Comparison of ENCODE assay signal across 11 cellular contexts in the genomic region with DNA sequence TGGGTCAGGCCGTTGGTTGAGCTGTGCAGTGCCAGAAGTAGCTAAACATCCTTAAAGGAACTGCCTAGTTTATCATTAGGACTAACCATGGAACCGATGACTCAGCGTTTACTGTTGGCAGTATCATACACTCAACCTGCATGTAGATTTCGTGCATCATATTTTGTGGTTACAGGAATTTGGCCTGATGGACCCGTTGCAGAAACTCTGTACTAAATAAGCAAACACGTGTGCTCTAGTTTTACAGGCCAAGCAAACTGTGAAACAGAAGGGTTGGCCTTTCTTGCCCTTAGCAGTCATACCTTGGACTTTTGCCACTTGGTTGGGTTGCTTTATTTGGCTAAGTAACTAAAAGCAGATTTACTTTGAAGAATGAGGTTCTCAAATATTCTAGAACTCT. TPM values are rescaled to one million over a fixed set of nuclear protein-coding genes. Genes with fewer than 3 reads are reported as not detected.
DNase-seq lines count a peak whose midpoint lies in the region; ATAC-seq and TF ChIP-seq lines count a peak whose summit lies in the region.
"Had no signal": no experiment of that assay in that cellular context is flagged by ENCODE, and none has a peak within 500 bp of the region (broad histone marks: within the 10 kb centered on the region; RNA-seq: fewer than 3 reads in every experiment).

No MANE protein-coding gene starts in this region.

- intact Hi-C loops in activated CD4-positive, alpha-beta T cell treated with anti-CD3 and anti-CD28 coated beads, Interleukin-2, amount 10 ng/mL, durations not matched to agents 24 days and 14 days (cut with micrococcal nuclease) = loop anchor here (10.0 kb wide), 1 partner anchor 245 kb away; no protein-coding TSS in a partner anchor

- H3K36me3 ChIP-seq in trophoblast cell (ENCODE audit: control insufficient read depth in 1 of 2, insufficient read depth in 2 of 2, low read length in 2 of 2) = peaks cover 1 to 6% of the 10 kb centered on the region in 2 experiments

- no peak overlapping the region for H3K9ac ChIP-seq in trophoblast cell (ENCODE audit: low read length)

- no peak overlapping the region for H3K4me3 Mint-ChIP-seq in activated CD4-positive, alpha-beta T cell treated with anti-CD3 and anti-CD28 coated beads, Interleukin-2, amount 10 ng/mL, durations not matched to agents 24 days and 14 days
- H3K4me3 Mint-ChIP-seq: central memory CD8-positive, alpha-beta T cell had no signal

- H3K27me3 Mint-ChIP-seq in activated CD4-positive, alpha-beta T cell treated with anti-CD3 and anti-CD28 coated beads, Interleukin-2, amount 10 ng/mL, durations not matched to agents 24 days and 14 days = no peaks in the 10 kb centered on the region
- H3K27me3 Mint-ChIP-seq: central memory CD8-positive, alpha-beta T cell had no signal

- H3K36me3 Mint-ChIP-seq in activated CD4-positive, alpha-beta T cell treated with anti-CD3 and anti-CD28 coated beads, Interleukin-2, amount 10 ng/mL, durations not matched to agents 24 days and 14 days (ENCODE audit: low read depth) = peaks cover 40% of the 10 kb centered on the region

- H3K23ac ChIP-seq in trophoblast cell (ENCODE audit: low read length) = no peak overlapping the region

- no peaks in the 10 kb centered on the region for H3K9me3 Mint-ChIP-seq in activated CD4-positive, alpha-beta T cell treated with anti-CD3 and anti-CD28 coated beads, Interleukin-2, amount 10 ng/mL, durations not matched to agents 24 days and 14 days
- H3K9me3 Mint-ChIP-seq: central memory CD8-positive, alpha-beta T cell had no signal

- WGBS in trophoblast cell (ENCODE audit: extremely low coverage, insufficient coverage, insufficient read length) = no CpG with 5 or more reads among the region's 6 CpGs

- peaks cover 22% of the 10 kb centered on the region for H3K4me1 Mint-ChIP-seq in activated CD4-positive, alpha-beta T cell treated with anti-CD3 and anti-CD28 coated beads, Interleukin-2, amount 10 ng/mL, durations not matched to agents 24 days and 14 days

- no peak overlapping the region for H3K4ac ChIP-seq in trophoblast cell (ENCODE audit: low read depth, low read length)

- no peak overlapping the region for H3K4me3 ChIP-seq in trophoblast cell (ENCODE audit: low read depth, low read length)

- no peak for TF ChIP-seq CTCF in RWPE1 (conservative IDR thresholded peaks at IDR 0.05; ENCODE audit: low read depth)

- no peak overlapping the region for H3K14ac ChIP-seq in trophoblast cell (ENCODE audit: low read length)

- peak; percentile 70 for DNase-seq in DMS 273 (lab: John Stamatoyannopoulos, UW; ENCODE audit: unreplicated experiment)
- peak; percentile 84 for DNase-seq in RWPE1 (ENCODE audit: low spot score)
- DNase-seq in fibroblast of gingiva (ENCODE audit: low read depth) = peak; percentile 99
- peak; percentile 69 to 88 for DNase-seq in trophoblast cell
- no peak for DNase-seq in activated CD4-positive, alpha-beta T cell treated with anti-CD3 and anti-CD28 coated beads, Interleukin-2, amount 10 ng/mL, durations not matched to agents 24 days and 14 days
- no peak for DNase-seq in NCI-H82 treated with DMSO at 0.1 percent for 48 hours (lab: John Stamatoyannopoulos, UW; ENCODE audit: unreplicated experiment)
- DNase-seq in GF-D8 (lab: John Stamatoyannopoulos, UW) = no peak
- DNase-seq: NCI-H510A; stimulated activated CD4-positive, alpha-beta T cell treated with anti-CD3 and anti-CD28 coated beads, Interleukin-2, amount 100 ng/mL, for 48 hours had no signal

- H3K18ac ChIP-seq in trophoblast cell (ENCODE audit: low read length) = no peak overlapping the region

- H4K12ac ChIP-seq in trophoblast cell (ENCODE audit: low read depth, low read length) = no peak overlapping the region

- no peak overlapping the region for H4K8ac ChIP-seq in trophoblast cell (ENCODE audit: low read depth, low read length)

- no peaks in the 10 kb centered on the region for H3K79me1 ChIP-seq in trophoblast cell (ENCODE audit: low read length)

- CTCF ChIA-PET in RWPE1 (lab: Yijun Ruan, JAX) = interaction anchor here (0.5 to 0.7 kb wide), 3 partner anchors 8 to 23 kb away, joined by 3 to 6 read pairs (median 4); no protein-coding TSS in a partner anchor

- H3K27ac ChIP-seq in RWPE1 = peak overlapping the region; percentile 88
- no peak overlapping the region for H3K27ac ChIP-seq in trophoblast cell (ENCODE audit: low read depth, low read length)

- H2BK5ac ChIP-seq in trophoblast cell (ENCODE audit: low read depth, low read length, poor library complexity) = no peak overlapping the region

- H2BK120ac ChIP-seq in trophoblast cell (ENCODE audit: insufficient read depth, low read length, poor library complexity) = no peak overlapping the region

- H3K79me2 ChIP-seq in trophoblast cell (ENCODE audit: control insufficient read depth, insufficient read depth, low read length, poor library complexity) = no peaks in the 10 kb centered on the region

- H3K4me1 ChIP-seq in trophoblast cell (ENCODE audit: control insufficient read depth in 1 of 2, insufficient read depth in 2 of 2, low read length in 2 of 2) = no peaks in the 10 kb centered on the region

- no peak for ATAC-seq in HG03196 (IDR thresholded peaks at IDR 0.05; ENCODE audit: unreplicated experiment)

- H3K27ac Mint-ChIP-seq in activated CD4-positive, alpha-beta T cell treated with anti-CD3 and anti-CD28 coated beads, Interleukin-2, amount 10 ng/mL, durations not matched to agents 24 days and 14 days = no peak overlapping the region

- no peak overlapping the region for H2AK5ac ChIP-seq in trophoblast cell (ENCODE audit: low read length)

- H3K4me2 ChIP-seq in trophoblast cell (ENCODE audit: low read length) = no peak overlapping the region

- H2AFZ ChIP-seq in trophoblast cell (ENCODE audit: insufficient read depth, low read length, poor library complexity) = no peak overlapping the region

- H4K91ac ChIP-seq in trophoblast cell (ENCODE audit: low read depth, low read length) = no peak overlapping the region

- no peaks in the 10 kb centered on the region for H3K27me3 ChIP-seq in trophoblast cell (ENCODE audit: insufficient read depth, low read length)

- POLR2A ChIA-PET in RWPE1 (lab: Yijun Ruan, JAX; ENCODE audit: low non-redundant PET) = interaction anchor here (0.7 kb wide), 2 partner anchors 93 to 123 kb away, joined by 4 to 5 read pairs; no protein-coding TSS in a partner anchor

- no peak overlapping the region for H2BK12ac ChIP-seq in trophoblast cell (ENCODE audit: low read length)

- H3K9me3 ChIP-seq in trophoblast cell (ENCODE audit: insufficient read depth, low read depth, low read length) = no peaks in the 10 kb centered on the region

RNA-seq across cellular contexts. Expression of a gene that starts 35.6 kb away (rescaled TPM):
- 8.8 and 10.1 TPM in 2 replicates for polyA plus RNA-seq in trophoblast cell (2013)
- total RNA-seq in activated CD4-positive, alpha-beta T cell treated with anti-CD3 and anti-CD28 coated beads, Interleukin-2, amount 10 ng/mL, durations not matched to agents 24 days and 14 days = 28.1 and 30.1 TPM in 2 replicates

Comparison
In these comparisons a context has a peak if more than half of its experiments do, and no peak if none do; other contexts are left out.
1. DNase-seq: peak in DMS 273 (single experiment), RWPE1 (single experiment), fibroblast of gingiva (single experiment) and trophoblast cell (2 of 2); none in activated CD4-positive, alpha-beta T cell treated with anti-CD3 and anti-CD28 coated beads, Interleukin-2, amount 10 ng/mL, durations not matched to agents 24 days and 14 days (single experiment), NCI-H82 treated with DMSO at 0.1 percent for 48 hours (single experiment) and GF-D8 (single experiment).